16 cellular contexts compared by ENCODE assay signal in the genomic region with DNA sequence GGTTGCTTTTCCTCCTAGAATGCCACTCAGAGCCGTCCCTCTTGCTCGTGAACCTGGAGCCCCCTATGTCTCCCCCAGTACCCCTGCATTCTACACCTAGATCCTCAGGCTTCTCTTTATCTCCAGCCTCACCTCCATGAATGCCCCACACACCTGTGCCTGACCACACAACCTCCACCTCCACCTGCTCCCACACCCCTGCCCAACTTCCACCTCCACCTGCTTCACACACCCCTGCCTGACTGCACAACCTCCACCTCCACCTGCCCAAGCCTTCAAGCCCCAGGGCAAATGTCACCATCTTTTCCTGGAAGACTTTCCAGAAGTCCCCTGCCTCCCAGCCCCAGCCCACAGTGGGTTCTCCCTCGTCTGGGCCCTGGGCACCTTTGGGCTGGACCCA. TPM values are rescaled to one million over a fixed set of nuclear protein-coding genes. Genes with fewer than 3 reads are reported as not detected.
A peak's percentile ranks its signal among the peaks of the same experiment; 100 is the strongest.
DNase-seq lines count a peak whose midpoint lies in the region; ATAC-seq and TF ChIP-seq lines count a peak whose summit lies in the region.
"Had no signal": no experiment of that assay in that cellular context is flagged by ENCODE, and none has a peak within 500 bp of the region (broad histone marks: within the 10 kb centered on the region; RNA-seq: fewer than 3 reads in every experiment).

No MANE protein-coding gene starts in this region.

- H3K4me1 ChIP-seq in mesenchymal stem cell (ENCODE audit: control insufficient read depth, insufficient read depth, low read depth, low read length): peaks cover 81% of the 10 kb centered on the region
- H3K4me1 ChIP-seq in colonic mucosa: peaks cover 16% of the 10 kb centered on the region

- H4K91ac ChIP-seq in mesenchymal stem cell (ENCODE audit: low read length): no peak overlapping the region

- H3K9ac ChIP-seq in mesenchymal stem cell (ENCODE audit: low read length) (no peak overlapping the region), colonic mucosa (ENCODE audit: low read depth in 2 of 2, low read length in 2 of 2) (peak overlapping the region in 1 of 2 donors; percentile 56)

- H2BK120ac ChIP-seq in mesenchymal stem cell (ENCODE audit: low read depth, low read length): no peak overlapping the region

- H3K36me3 ChIP-seq in mesenchymal stem cell (ENCODE audit: control insufficient read depth in 1 of 2, insufficient read depth in 2 of 2, low read depth in 1 of 2, low read length in 2 of 2) (no peaks in the 10 kb centered on the region), colonic mucosa (no peaks in the 10 kb centered on the region)
- H3K36me3 ChIP-seq: gastroesophageal sphincter, right lobe of liver had no signal

- 80% methylated on average over 3 of the region's 3 CpGs for WGBS in mesenchymal stem cell

- no peak for ATAC-seq in CD4-positive, alpha-beta T cell (ENCODE audit: poor library complexity)
- ATAC-seq in HG03045 (IDR thresholded peaks at IDR 0.05; ENCODE audit: unreplicated experiment): no peak
- ATAC-seq: body of pancreas, gastroesophageal sphincter, right lobe of liver had no signal

- peaks cover 61% of the 10 kb centered on the region for H3K4me1 Mint-ChIP-seq in CD4-positive, alpha-beta T cell (ENCODE audit: low read depth)

- H2AFZ ChIP-seq in mesenchymal stem cell (ENCODE audit: low read depth, low read length): no peak overlapping the region

- no peaks in the 10 kb centered on the region for H3K27me3 ChIP-seq in CD4-positive, alpha-beta T cell (ENCODE audit: control insufficient read depth, insufficient read depth, low read length)
- H3K27me3 ChIP-seq in mesenchymal stem cell (ENCODE audit: control insufficient read depth in 1 of 2, insufficient read depth in 1 of 2, low read length in 2 of 2) (peaks cover 0 to 25% of the 10 kb centered on the region in 2 experiments), colonic mucosa (no peaks in the 10 kb centered on the region)
- H3K27me3 ChIP-seq: body of pancreas, gastroesophageal sphincter, right lobe of liver had no signal

- no peaks in the 10 kb centered on the region for H3K36me3 Mint-ChIP-seq in CD4-positive, alpha-beta T cell (ENCODE audit: low read depth)

- no peak overlapping the region for H3K4me3 ChIP-seq in mesenchymal stem cell (ENCODE audit: insufficient read depth in 1 of 2, low read depth in 1 of 2, low read length in 2 of 2)
- no peak overlapping the region for H3K4me3 ChIP-seq in colonic mucosa
- H3K4me3 ChIP-seq: body of pancreas, gastroesophageal sphincter, right lobe of liver had no signal

- peak overlapping the region; percentile 82 for H3K4me3 Mint-ChIP-seq in CD4-positive, alpha-beta T cell

- no peaks in the 10 kb centered on the region for H3K9me3 Mint-ChIP-seq in CD4-positive, alpha-beta T cell

- CTCF ChIA-PET in CD4-positive, alpha-beta T cell (lab: Charles Lee): no interaction called here

- POLR2A ChIA-PET in CD4-positive, alpha-beta T cell (lab: Charles Lee): interaction anchor here (6.3 kb wide), 1 partner anchor 12 kb away, joined by 218 read pairs; a partner anchor contains a TSS

- no peak overlapping the region for H3K18ac ChIP-seq in mesenchymal stem cell (ENCODE audit: low read depth in 1 of 2, low read length in 2 of 2)

- peak overlapping the region; percentile 98 for H3K27ac Mint-ChIP-seq in CD4-positive, alpha-beta T cell

- H3K27ac ChIP-seq in 22Rv1 (peak overlapping the region; percentile 78), VCaP (peak overlapping the region; percentile 99), mesenchymal stem cell (ENCODE audit: low read length, poor library complexity, severe bottlenecking) (no peak overlapping the region), colonic mucosa (no peak overlapping the region)
- peak overlapping the region; percentile 97 for H3K27ac ChIP-seq in CD4-positive, alpha-beta T cell (ENCODE audit: low read depth, low read length)

- no peak overlapping the region for H2BK5ac ChIP-seq in mesenchymal stem cell (ENCODE audit: low read depth, low read length, poor library complexity, severe bottlenecking)

- intact Hi-C loops in CD4-positive, alpha-beta T cell (cut with DNase I, micrococcal nuclease): no loop called here
- intact Hi-C loops in colonic mucosa (cut with DNase I): no loop called here

- H2BK12ac ChIP-seq in mesenchymal stem cell (ENCODE audit: low read length in 2 of 2): no peak overlapping the region

- no peak overlapping the region for H3K4ac ChIP-seq in mesenchymal stem cell (ENCODE audit: low read depth in 1 of 2, low read length in 2 of 2)

- no peak for DNase-seq in CD4-positive, alpha-beta T cell
- no peak for DNase-seq in mesenchymal stem cell
- no peak for DNase-seq in central memory CD4-positive, alpha-beta T cell
- DNase-seq in effector CD8-positive, alpha-beta T cell (lab: John Stamatoyannopoulos, UW): no peak
- DNase-seq in colonic mucosa: no peak
- DNase-seq: NCI-H1048, NCI-H526 treated with DMSO at 0.1 percent for 48 hours, right lobe of liver, SIG-M5 had no signal

- no peak overlapping the region for H3K14ac ChIP-seq in mesenchymal stem cell (ENCODE audit: low read length in 2 of 2)

- H4K8ac ChIP-seq in mesenchymal stem cell (ENCODE audit: low read length): no peak overlapping the region

- H2AK5ac ChIP-seq in mesenchymal stem cell (ENCODE audit: low read length, severe bottlenecking): peak overlapping the region; percentile 28

- TF ChIP-seq CTCF in 22Rv1 (IDR thresholded peaks at IDR 0.05) (no peak), VCaP (conservative IDR thresholded peaks at IDR 0.05) (no peak), colonic mucosa (IDR thresholded peaks at IDR 0.05) (no peak)
- no peak for TF ChIP-seq CTCF in CD4-positive, alpha-beta T cell (IDR thresholded peaks at IDR 0.05)

- no peaks in the 10 kb centered on the region for H3K9me3 ChIP-seq in CD4-positive, alpha-beta T cell (ENCODE audit: control insufficient read depth, low read length)
- H3K9me3 ChIP-seq in mesenchymal stem cell (ENCODE audit: control insufficient read depth, low read length): no peaks in the 10 kb centered on the region
- no peaks in the 10 kb centered on the region for H3K9me3 ChIP-seq in colonic mucosa
- H3K9me3 ChIP-seq: body of pancreas, gastroesophageal sphincter, right lobe of liver had no signal

- no peak overlapping the region for H3K23ac ChIP-seq in mesenchymal stem cell (ENCODE audit: low read length in 2 of 2)

- H2BK15ac ChIP-seq in mesenchymal stem cell (ENCODE audit: low read depth, poor library complexity, severe bottlenecking): no peak overlapping the region

- no peak overlapping the region for H3K4me2 ChIP-seq in mesenchymal stem cell (ENCODE audit: low read length, poor library complexity, severe bottlenecking)

- no peaks in the 10 kb centered on the region for H3K27me3 Mint-ChIP-seq in CD4-positive, alpha-beta T cell

- H3K79me1 ChIP-seq in mesenchymal stem cell (replicated peaks; ENCODE audit: low read length, poor library complexity, severe bottlenecking): no peaks in the 10 kb centered on the region

RNA-seq across cellular contexts. Expression of a gene that starts 6.9 kb away (rescaled TPM):
- 10 to 100 TPM; 96.7 to 99.8 TPM for total RNA-seq in CD4-positive, alpha-beta T cell
- polyA plus RNA-seq in mesenchymal stem cell (2013, experiment 1 of 2): 0.22 TPM
- polyA plus RNA-seq in mesenchymal stem cell (2013, experiment 2 of 2): 0.21 TPM
- 100 to 1,000 TPM in 1 of 2 donors, 10 to 100 TPM in 1; 61.4 to 105 TPM for total RNA-seq in colonic mucosa

RNA-seq across cellular contexts. Expression of a gene that starts 36.5 kb away (rescaled TPM):
- not detected for total RNA-seq in CD4-positive, alpha-beta T cell
- not detected for polyA plus RNA-seq in mesenchymal stem cell (2013, experiment 1 of 2)
- not detected for polyA plus RNA-seq in mesenchymal stem cell (2013, experiment 2 of 2)
- total RNA-seq in colonic mucosa: not detected
- total RNA-seq: body of pancreas, gastroesophageal sphincter, right lobe of liver, subcutaneous adipose tissue had no signal
- polyA plus RNA-seq: keratinocyte had no signal

RNA-seq across cellular contexts. Expression of a gene that starts 42.6 kb away (rescaled TPM):
- total RNA-seq in CD4-positive, alpha-beta T cell: 10 to 100 TPM; 24.1 to 24.5 TPM
- 10.5 TPM for polyA plus RNA-seq in mesenchymal stem cell (2013, experiment 1 of 2)
- 10.6 TPM for polyA plus RNA-seq in mesenchymal stem cell (2013, experiment 2 of 2)
- 10 to 100 TPM; 19.3 to 40.0 TPM for total RNA-seq in colonic mucosa

RNA-seq across cellular contexts. Expression of a gene that starts 46.1 kb away (rescaled TPM):
- total RNA-seq in CD4-positive, alpha-beta T cell: 1 to 10 TPM; 4.3 to 5.6 TPM
- 10.2 TPM for polyA plus RNA-seq in mesenchymal stem cell (2013, experiment 1 of 2)
- 10.0 TPM for polyA plus RNA-seq in mesenchymal stem cell (2013, experiment 2 of 2)
- 10 to 100 TPM; 23.2 to 36.3 TPM for total RNA-seq in colonic mucosa

Comparison
In these comparisons a context has a peak if more than half of its experiments do, and no peak if none do; other contexts are left out.
1. H3K27ac ChIP-seq: peak in 22Rv1 (single experiment), CD4-positive, alpha-beta T cell (single experiment) and VCaP (single experiment); none in mesenchymal stem cell (single experiment) and colonic mucosa (single experiment).